2 cellular contexts compared by ENCODE assay signal in the genomic region with DNA sequence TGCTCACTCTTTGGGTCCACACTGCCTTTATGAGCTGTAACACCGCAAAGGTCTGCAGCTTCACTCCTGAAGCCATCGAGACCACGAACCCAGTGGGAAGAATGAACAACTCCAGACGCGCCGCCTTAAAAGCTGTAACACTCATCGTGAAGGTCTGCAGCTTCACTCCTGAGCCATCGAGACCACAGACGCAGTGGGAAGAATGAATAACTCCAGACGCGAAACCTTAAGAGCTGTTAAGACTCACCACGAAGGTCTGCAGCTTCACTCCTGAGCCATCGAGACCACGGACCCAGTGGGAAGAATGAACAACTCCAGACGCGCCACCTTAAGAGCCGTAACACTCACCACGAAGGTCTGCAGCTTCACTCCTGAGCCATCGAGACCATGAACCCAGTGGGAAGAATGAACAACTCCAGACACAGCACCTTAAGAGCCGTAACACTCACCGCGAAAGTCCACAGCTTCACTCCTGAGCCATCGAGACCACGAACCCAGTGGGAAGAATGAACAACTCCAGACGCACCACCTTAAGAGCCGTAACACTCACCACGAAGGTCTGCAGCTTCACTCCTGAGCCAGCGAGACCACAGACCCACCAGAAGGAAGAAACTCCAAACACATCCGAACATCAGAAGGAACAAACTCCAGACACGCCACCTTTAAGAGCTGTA. TPM values are rescaled to one million over a fixed set of nuclear protein-coding genes. Genes with fewer than 3 reads are reported as not detected.
"Had no signal": no experiment of that assay in that cellular context is flagged by ENCODE, and none has a peak within 500 bp of the region (broad histone marks: within the 10 kb centered on the region; RNA-seq: fewer than 3 reads in every experiment).

No MANE protein-coding gene starts in this region.

RNA-seq across cellular contexts. Expression of a gene that starts 51.4 kb away (rescaled TPM):
- total RNA-seq: fibroblast of villous mesenchyme, glomerular endothelial cell had no signal
